27 cellular contexts compared by ENCODE assay signal in genomic region chr12:80935076-80935475, GRCh38. TPM values are rescaled to one million over a fixed set of nuclear protein-coding genes. Genes with fewer than 3 reads are reported as not detected.
DNase-seq lines count a peak whose midpoint lies in the region; TF ChIP-seq lines count a peak whose summit lies in the region.
"Had no signal": no experiment of that assay in that cellular context is flagged by ENCODE, and none has a peak within 500 bp of the region (broad histone marks: within the 10 kb centered on the region; RNA-seq: fewer than 3 reads in every experiment).

No MANE protein-coding gene starts in this region.

- H3K27me3 Mint-ChIP-seq in nephron (ENCODE audit: low read depth), result peaks cover 25% of the 10 kb centered on the region

- H3K36me3 ChIP-seq in HAP-1 (replicated peaks) (no peaks in the 10 kb centered on the region), esophagus muscularis mucosa (no peaks in the 10 kb centered on the region)
- H3K36me3 ChIP-seq: cardiac muscle cell, stomach, tibial artery had no signal

- H3K9me3 ChIP-seq in HAP-1 (no peaks in the 10 kb centered on the region), esophagus muscularis mucosa (no peaks in the 10 kb centered on the region)
- H3K9me3 ChIP-seq: stomach, tibial artery had no signal

- peaks cover 15% of the 10 kb centered on the region for H3K4me1 Mint-ChIP-seq in nephron
- H3K4me1 Mint-ChIP-seq: activated T-helper 17 cell treated with anti-CD3 and anti-CD28 coated beads, Interleukin-2, amount 50 U/mL, for 72 hours; naive thymus-derived CD4-positive, alpha-beta T cell had no signal

- WGBS in esophagus muscularis mucosa, result 81% methylated on average over 2 of the region's 2 CpGs

- TF ChIP-seq CTCF in nephron (IDR thresholded peaks at IDR 0.05; ENCODE audit: unreplicated experiment in 3 of 3) (no peak), esophagus muscularis mucosa (IDR thresholded peaks at IDR 0.05) (no peak)

- H3K27me3 ChIP-seq in HAP-1 (ENCODE audit: low read depth) (no peaks in the 10 kb centered on the region), esophagus muscularis mucosa (peaks cover 0 to 17% (median 0%) of the 10 kb centered on the region in 4 donors)
- H3K27me3 ChIP-seq: tibial artery had no signal

- DNase-seq in COR-L47 (lab: John Stamatoyannopoulos, UW) (peak; percentile 66), HAP-1 (ENCODE audit: low spot score in 2 of 2) (no peak), NCI-H748 (lab: John Stamatoyannopoulos, UW; ENCODE audit: unreplicated experiment) (peak; percentile 76), UCSD-AML1 (lab: John Stamatoyannopoulos, UW; ENCODE audit: unreplicated experiment) (no peak), NCI-H1048 (lab: John Stamatoyannopoulos, UW) (no peak), SKM-1 treated with dmso at 0.1 percent for 144 hours (lab: John Stamatoyannopoulos, UW; ENCODE audit: unreplicated experiment) (no peak), esophagus muscularis mucosa (ENCODE audit: extremely low spot score) (no peak)
- DNase-seq: activated B cell treated with CpG ODN at 0.5 μM for 24 hours; activated CD4-positive, alpha-beta T cell treated with anti-CD3 and anti-CD28 coated beads, Interleukin-2, amount 50 U/mL, for 48 hours; activated CD8-positive, alpha-beta memory T cell treated with anti-CD3 and anti-CD28 coated beads, Interleukin-2, amount 50 U/mL, for 48 hours; anterior cingulate cortex; DMS153; KG1; left ventricle myocardium superior; naive thymus-derived CD4-positive, alpha-beta T cell; stimulated activated CD8-positive, alpha-beta memory T cell treated with anti-CD3 and anti-CD28 coated beads, Interleukin-4, amount 100 ng/mL, for 48 hours; stomach; T-helper 9 cell; tibial artery had no signal

- no peak overlapping the region for H3K27ac Mint-ChIP-seq in nephron
- H3K27ac Mint-ChIP-seq: activated B cell treated with CpG ODN at 0.5 μM for 24 hours; activated naive CD4-positive, alpha-beta T cell treated with anti-CD3 and anti-CD28 coated beads, Interleukin-2, amount 50 U/mL, for 72 hours; activated T-helper 17 cell treated with anti-CD3 and anti-CD28 coated beads, Interleukin-2, amount 50 U/mL, for 72 hours; GM23338; naive thymus-derived CD4-positive, alpha-beta T cell had no signal

- no peak overlapping the region for H3K27ac ChIP-seq in esophagus muscularis mucosa (replicated peaks in 1 of 4)
- H3K27ac ChIP-seq: C4-2B, cardiac muscle cell, RWPE1, stomach, tibial artery had no signal

- no peaks in the 10 kb centered on the region for H3K9me3 Mint-ChIP-seq in nephron
- H3K9me3 Mint-ChIP-seq: activated B cell treated with CpG ODN at 0.5 μM for 24 hours; activated T-helper 17 cell treated with anti-CD3 and anti-CD28 coated beads, Interleukin-2, amount 50 U/mL, for 72 hours; GM23338 had no signal

- no peaks in the 10 kb centered on the region for H3K36me3 Mint-ChIP-seq in nephron (ENCODE audit: low read depth)
- H3K36me3 Mint-ChIP-seq: naive thymus-derived CD4-positive, alpha-beta T cell had no signal

- H3K4me1 ChIP-seq in HAP-1 (peaks cover 51% of the 10 kb centered on the region), esophagus muscularis mucosa (peaks cover 0 to 23% (median 19%) of the 10 kb centered on the region in 4 donors)

- no peak for TF ChIP-seq EP300 in esophagus muscularis mucosa (IDR thresholded peaks at IDR 0.05)

- H3K4me3 ChIP-seq in HAP-1 (peak overlapping the region; percentile 79), esophagus muscularis mucosa (no peak overlapping the region)
- H3K4me3 ChIP-seq: stomach, tibial artery had no signal

- peak overlapping the region; percentile 33 to 64 (median 57) for H3K4me3 Mint-ChIP-seq in nephron
- H3K4me3 Mint-ChIP-seq: activated B cell treated with CpG ODN at 0.5 μM for 24 hours; activated T-helper 17 cell treated with anti-CD3 and anti-CD28 coated beads, Interleukin-2, amount 50 U/mL, for 72 hours; naive thymus-derived CD4-positive, alpha-beta T cell had no signal

- in situ Hi-C loops in HAP-1 (cut with MboI; ENCODE audit: low sequenced_read_pairs), result no loop called here

- intact Hi-C loops in esophagus muscularis mucosa (cut with DNase I), result no loop called here

- no peak for TF ChIP-seq POLR2A in esophagus muscularis mucosa (IDR thresholded peaks at IDR 0.05; ENCODE audit: low read depth)

RNA-seq across cellular contexts. Expression of gene LIN7A, which starts 2.7 kb away (rescaled TPM):
- total RNA-seq in esophagus muscularis mucosa, result 1 to 10 TPM; 5.3 to 9.3 (median 5.6) TPM
- total RNA-seq: activated B cell treated with CpG ODN at 0.5 μM for 24 hours; activated naive CD4-positive, alpha-beta T cell treated with anti-CD3 and anti-CD28 coated beads, Interleukin-2, amount 50 U/mL, for 72 hours; activated T-helper 17 cell treated with anti-CD3 and anti-CD28 coated beads, Interleukin-2, amount 50 U/mL, for 72 hours; HT-29 had no signal

Comparison
In these comparisons a context has a peak if more than half of its experiments do, and no peak if none do; other contexts are left out.
1. DNase-seq: peak in COR-L47 (single experiment) and NCI-H748 (single experiment); none in HAP-1 (0 of 2), UCSD-AML1 (single experiment), NCI-H1048 (single experiment), SKM-1 treated with dmso at 0.1 percent for 144 hours (single experiment) and esophagus muscularis mucosa (single experiment).